9 cellular contexts compared by ENCODE assay signal in genomic region chr6:138115877-138116660, GRCh38. TPM values are rescaled to one million over a fixed set of nuclear protein-coding genes. Genes with fewer than 3 reads are reported as not detected.
DNase-seq lines count a peak whose midpoint lies in the region; ATAC-seq, FAIRE-seq and TF ChIP-seq lines count a peak whose summit lies in the region.
"Had no signal": no experiment of that assay in that cellular context is flagged by ENCODE, and none has a peak within 500 bp of the region (broad histone marks: within the 10 kb centered on the region; RNA-seq: fewer than 3 reads in every experiment).

No MANE protein-coding gene starts in this region.

- peak; percentile 75 for ATAC-seq in HG03342 (IDR thresholded peaks at IDR 0.05; ENCODE audit: unreplicated experiment)
- ATAC-seq in thoracic aorta (ENCODE audit: insufficient number of reproducible peaks, low FRiP score, low read depth): peak; percentile 55

- peak; percentile 86 for FAIRE-seq in GM18507 (lab: Jason Lieb, UNC)

- TF ChIP-seq CTCF in AG10803 (conservative IDR thresholded peaks at IDR 0.05; ENCODE audit: low read length): peak; percentile 75
- peak; percentile 83 for TF ChIP-seq CTCF in endothelial cell (IDR thresholded peaks at IDR 0.05; ENCODE audit: unreplicated experiment)
- TF ChIP-seq CTCF in thoracic aorta (IDR thresholded peaks at IDR 0.05): peak; percentile 66

- H3K36me3 ChIP-seq in thoracic aorta: no peaks in the 10 kb centered on the region

- peaks cover 2% of the 10 kb centered on the region for H3K27me3 Mint-ChIP-seq in endothelial cell (ENCODE audit: unreplicated experiment)

- H3K4me1 ChIP-seq in thoracic aorta (ENCODE audit: control insufficient read depth in 1 of 2, low read depth in 2 of 2): no peaks in the 10 kb centered on the region

- H3K4me3 Mint-ChIP-seq in endothelial cell (ENCODE audit: unreplicated experiment): no peak overlapping the region

- H3K27ac Mint-ChIP-seq in endothelial cell (ENCODE audit: unreplicated experiment): no peak overlapping the region

- H3K36me3 Mint-ChIP-seq in endothelial cell (ENCODE audit: low read depth, unreplicated experiment): no peaks in the 10 kb centered on the region

- H3K9me3 Mint-ChIP-seq in endothelial cell (ENCODE audit: unreplicated experiment): no peaks in the 10 kb centered on the region

- no peak overlapping the region for H3K4me3 ChIP-seq in AG10803 (ENCODE audit: low read length)
- no peak overlapping the region for H3K4me3 ChIP-seq in thoracic aorta
- H3K4me3 ChIP-seq: skin epidermis had no signal

- H3K4me1 Mint-ChIP-seq in endothelial cell (ENCODE audit: unreplicated experiment): no peaks in the 10 kb centered on the region

- no peaks in the 10 kb centered on the region for H3K27me3 ChIP-seq in thoracic aorta (replicated peaks; ENCODE audit: insufficient read depth)

- DNase-seq in AG10803 (ENCODE audit: low read depth): peak; percentile 67
- peak; percentile 44 for DNase-seq in GM18507 (ENCODE audit: extremely low spot score, insufficient read length, low read depth)
- DNase-seq in NCI-H446 (lab: John Stamatoyannopoulos, UW): peak; percentile 55 to 74
- peak; percentile 50 for DNase-seq in activated CD4-positive, alpha-beta T cell treated with anti-CD3 and anti-CD28 coated beads for 48 hours
- DNase-seq in endothelial cell (ENCODE audit: low spot score): peak; percentile 27
- DNase-seq in middle frontal gyrus (ENCODE audit: extremely low spot score, low spot score): peak; percentile 69
- no peak for DNase-seq in thoracic aorta (ENCODE audit: low spot score)

- H3K9me3 ChIP-seq in thoracic aorta: no peaks in the 10 kb centered on the region

- no peak overlapping the region for H3K27ac ChIP-seq in thoracic aorta
- H3K27ac ChIP-seq: skin epidermis had no signal

RNA-seq across cellular contexts. Expression of gene PERP, which starts 8.8 kb away (rescaled TPM):
- total RNA-seq in endothelial cell (ENCODE audit: unreplicated experiment) (11.4 TPM), thoracic aorta (10 to 100 TPM; 21.1 to 23.7 TPM)

RNA-seq across cellular contexts. Expression of gene ARFGEF3, which starts 45.7 kb away (rescaled TPM):
- total RNA-seq in endothelial cell (ENCODE audit: unreplicated experiment) (6.4 TPM), thoracic aorta (1 to 10 TPM; 1.1 to 1.4 TPM)
